ENCODE assay signal across 14 cellular contexts in genomic region chr2:98510322-98510662, GRCh38.
"Had no signal": no experiment of that assay in that cellular context is flagged by ENCODE, and none has a peak within 500 bp of the region (broad histone marks: within the 10 kb centered on the region; RNA-seq: fewer than 3 reads in every experiment).

No MANE protein-coding gene starts in this region.

- H3K27me3 ChIP-seq: adrenal gland, hepatocyte, left lung, ovary, suprapubic skin had no signal

- H3K9me3 Mint-ChIP-seq: memory B cell; stimulated activated naive CD8-positive, alpha-beta T cell treated with anti-CD3 and anti-CD28 coated beads, Interleukin-15, Interleukin-2, amounts not matched to agents 100 ng/mL and 50 ng/mL, for 24 hours had no signal

- H3K9me3 ChIP-seq: adrenal gland, left lung, ovary, suprapubic skin had no signal

- DNase-seq: activated CD4-positive, CD25-positive, alpha-beta regulatory T cell; activated CD8-positive, alpha-beta memory T cell treated with anti-CD3 and anti-CD28 coated beads, Interleukin-2, amount 10 ng/mL, durations not matched to agents 7 days and 5 days; activated T-cell treated with anti-CD3 and anti-CD28 coated beads, Interleukin-2, amount 50 U/mL, for 1 hour; left lung; ovary; SW 1271; trophoblast cell had no signal

- H3K36me3 ChIP-seq: adrenal gland, left lung, ovary, suprapubic skin had no signal

- H3K27ac ChIP-seq: adrenal gland, hepatocyte, ovary, suprapubic skin had no signal

- H3K4me3 ChIP-seq: adrenal gland, hepatocyte, left lung, ovary, suprapubic skin had no signal

- H3K27ac Mint-ChIP-seq: memory B cell; stimulated activated naive CD8-positive, alpha-beta T cell treated with anti-CD3 and anti-CD28 coated beads, Interleukin-15, Interleukin-2, amounts not matched to agents 100 ng/mL and 50 ng/mL, for 24 hours had no signal

- H3K27me3 Mint-ChIP-seq: activated CD8-positive, alpha-beta memory T cell treated with anti-CD3 and anti-CD28 coated beads, Interleukin-2, amount 10 ng/mL, durations not matched to agents 7 days and 5 days; memory B cell; stimulated activated naive CD8-positive, alpha-beta T cell treated with anti-CD3 and anti-CD28 coated beads, Interleukin-15, Interleukin-2, amounts not matched to agents 100 ng/mL and 50 ng/mL, for 24 hours had no signal

- H3K4me3 Mint-ChIP-seq: activated CD8-positive, alpha-beta memory T cell treated with anti-CD3 and anti-CD28 coated beads, Interleukin-2, amount 10 ng/mL, durations not matched to agents 7 days and 5 days; memory B cell; stimulated activated naive CD8-positive, alpha-beta T cell treated with anti-CD3 and anti-CD28 coated beads, Interleukin-15, Interleukin-2, amounts not matched to agents 100 ng/mL and 50 ng/mL, for 24 hours had no signal

- ATAC-seq: activated CD8-positive, alpha-beta memory T cell treated with anti-CD3 and anti-CD28 coated beads, Interleukin-2, amount 10 ng/mL, durations not matched to agents 7 days and 5 days; esophagus mucosa; left lung; sciatic nerve had no signal
